1 cellular context compared by ENCODE assay signal in genomic region chr22:38097557-38098409, GRCh38.
TF ChIP-seq lines count a peak whose summit lies in the region.

No MANE protein-coding gene starts in this region.

TF ChIP-seq in H1, 55 proteins besides CTCF, POLR2A, EP300 and RAD21:
- TF ChIP-seq GABPA (IDR thresholded peaks at IDR 0.05; ENCODE audit: borderline replicate concordance, insufficient read depth, low read length) (no peak), MAX (IDR thresholded peaks at IDR 0.05) (peak; percentile 98), POLR2AphosphoS5 (IDR thresholded peaks at IDR 0.05; ENCODE audit: low read depth, low read length) (peak; percentile 30; the same call in 1 of the 2 replicates), RXRA (IDR thresholded peaks at IDR 0.05; ENCODE audit: insufficient read depth, low read depth, low read length) (no peak), KDM4A (IDR thresholded peaks at IDR 0.05; ENCODE audit: low read depth, low read length, severe bottlenecking) (peak; percentile 40), SRF (IDR thresholded peaks at IDR 0.05; ENCODE audit: low read depth, low read length) (no peak), MAFK (IDR thresholded peaks at IDR 0.05; ENCODE audit: low read depth, low read length) (no peak), CTBP2 (IDR thresholded peaks at IDR 0.05; ENCODE audit: borderline replicate concordance, insufficient read depth, insufficient read length, low read length) (no peak), USF2 (IDR thresholded peaks at IDR 0.05; ENCODE audit: low read length) (no peak), JUND (IDR thresholded peaks at IDR 0.05; ENCODE audit: low read length) (no peak), CBX8 (IDR thresholded peaks at IDR 0.05; ENCODE audit: borderline replicate concordance, low read depth, low read length) (no peak), RBBP5 (IDR thresholded peaks at IDR 0.05; ENCODE audit: borderline replicate concordance, low read depth, low read length) (peak; percentile 49; the same call in 1 of the 2 replicates), RFX5 (IDR thresholded peaks at IDR 0.05; ENCODE audit: borderline replicate concordance, low read depth, low read length) (no peak), HDAC2 (IDR thresholded peaks at IDR 0.05; ENCODE audit: borderline replicate concordance in 1 of 2, low read depth in 2 of 2, low read length in 2 of 2) (0 out of 4 replicates have a peak, but pooled peaks of 1 of the 2 experiments have one; percentile 36), EGR1 (IDR thresholded peaks at IDR 0.05; ENCODE audit: borderline replicate concordance, low read depth, low read length) (no peak; the same call in 1 of the 2 replicates), SIN3A (conservative IDR thresholded peaks at IDR 0.05 in 1 of 2, IDR thresholded peaks at IDR 0.05 in 1 of 2; ENCODE audit: low read depth in 1 of 2, low read length in 2 of 2) (peak in 1 of 2 experiments; percentile 36; a peak in 1 of 4 replicates), PHF8 (conservative IDR thresholded peaks at IDR 0.05; ENCODE audit: low read depth, low read length) (peak; percentile 36; the same call in 1 of the 2 replicates), NANOG (IDR thresholded peaks at IDR 0.05; ENCODE audit: insufficient read depth, low read depth, low read length, poor library complexity, severe bottlenecking) (no peak), SP2 (IDR thresholded peaks at IDR 0.05; ENCODE audit: low read length) (no peak), CHD1 (IDR thresholded peaks at IDR 0.05; ENCODE audit: low read depth, low read length) (no peak), ZNF274 (IDR thresholded peaks at IDR 0.05; ENCODE audit: borderline replicate concordance, extremely low read depth, low read length) (no peak), KDM1A (IDR thresholded peaks at IDR 0.05; ENCODE audit: borderline replicate concordance, low read length) (no peak), GTF2F1 (IDR thresholded peaks at IDR 0.05; ENCODE audit: borderline replicate concordance, low read depth, low read length) (no peak), BCL11A (IDR thresholded peaks at IDR 0.05; ENCODE audit: low read depth in 2 of 2, low read length in 2 of 2) (no peak), NRF1 (IDR thresholded peaks at IDR 0.05; ENCODE audit: low read depth, low read length) (no peak), TCF12 (IDR thresholded peaks at IDR 0.05; ENCODE audit: low read depth, low read length) (no peak), TAF7 (optimal IDR thresholded peaks at IDR 0.05; ENCODE audit: borderline replicate concordance, low read depth, low read length) (no peak), CREB1 (IDR thresholded peaks at IDR 0.05) (peak; percentile 39), TAF1 (IDR thresholded peaks at IDR 0.05; ENCODE audit: low read depth, low read length) (no peak), SIRT6 (IDR thresholded peaks at IDR 0.05; ENCODE audit: low read length) (no peak), SIX5 (IDR thresholded peaks at IDR 0.05; ENCODE audit: low read depth, low read length) (no peak), BACH1 (IDR thresholded peaks at IDR 0.05; ENCODE audit: low read length) (no peak), TEAD4 (IDR thresholded peaks at IDR 0.05; ENCODE audit: low read depth, low read length) (peak; percentile 26; the same call in 1 of the 2 replicates), TBP (IDR thresholded peaks at IDR 0.05; ENCODE audit: low read depth, low read length) (peak; percentile 48; the same call in 1 of the 2 replicates), SUZ12 (IDR thresholded peaks at IDR 0.05; ENCODE audit: low read length) (no peak), BRCA1 (IDR thresholded peaks at IDR 0.05; ENCODE audit: low read depth, low read length) (no peak), CEBPB (IDR thresholded peaks at IDR 0.05; ENCODE audit: low read depth, low read length) (no peak), CHD2 (IDR thresholded peaks at IDR 0.05; ENCODE audit: low read length) (no peak), HDAC6 (IDR thresholded peaks at IDR 0.05; ENCODE audit: low read depth, low read length) (no peak), SP1 (IDR thresholded peaks at IDR 0.05; ENCODE audit: low read depth, low read length) (peak; percentile 56; the same call in 1 of the 2 replicates), SP4 (IDR thresholded peaks at IDR 0.05; ENCODE audit: low read length) (no peak), JUN (IDR thresholded peaks at IDR 0.05; ENCODE audit: low read depth, low read length) (no peak), CBX5 (IDR thresholded peaks at IDR 0.05; ENCODE audit: low read depth, low read length) (no peak), ASH2L (IDR thresholded peaks at IDR 0.05; ENCODE audit: low read length) (peak; percentile 63), EZH2 (IDR thresholded peaks at IDR 0.05; ENCODE audit: low read depth, low read length, severe bottlenecking) (no peak), RNF2 (IDR thresholded peaks at IDR 0.05; ENCODE audit: borderline replicate concordance, low read depth, low read length, missing control alignments, poor library complexity, severe bottlenecking) (no peak), YY1 (IDR thresholded peaks at IDR 0.05; ENCODE audit: low read depth, low read length) (no peak), E2F6 (IDR thresholded peaks at IDR 0.05) (peak; percentile 95), KDM5A (IDR thresholded peaks at IDR 0.05; ENCODE audit: low read length) (no peak), POU5F1 (IDR thresholded peaks at IDR 0.05; ENCODE audit: low read depth, low read length) (no peak), FOSL1 (IDR thresholded peaks at IDR 0.05; ENCODE audit: insufficient read depth, low read depth, low read length) (no peak), SAP30 (IDR thresholded peaks at IDR 0.05; ENCODE audit: insufficient read depth, insufficient replicate concordance, low read length) (no peak)
- TF ChIP-seq, protein P1, sequence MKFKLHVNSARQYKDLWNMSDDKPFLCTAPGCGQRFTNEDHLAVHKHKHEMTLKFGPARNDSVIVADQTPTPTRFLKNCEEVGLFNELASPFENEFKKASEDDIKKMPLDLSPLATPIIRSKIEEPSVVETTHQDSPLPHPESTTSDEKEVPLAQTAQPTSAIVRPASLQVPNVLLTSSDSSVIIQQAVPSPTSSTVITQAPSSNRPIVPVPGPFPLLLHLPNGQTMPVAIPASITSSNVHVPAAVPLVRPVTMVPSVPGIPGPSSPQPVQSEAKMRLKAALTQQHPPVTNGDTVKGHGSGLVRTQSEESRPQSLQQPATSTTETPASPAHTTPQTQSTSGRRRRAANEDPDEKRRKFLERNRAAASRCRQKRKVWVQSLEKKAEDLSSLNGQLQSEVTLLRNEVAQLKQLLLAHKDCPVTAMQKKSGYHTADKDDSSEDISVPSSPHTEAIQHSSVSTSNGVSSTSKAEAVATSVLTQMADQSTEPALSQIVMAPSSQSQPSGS (IDR thresholded peaks at IDR 0.05; ENCODE audit: low read length), result no peak
- TF ChIP-seq, protein P2, sequence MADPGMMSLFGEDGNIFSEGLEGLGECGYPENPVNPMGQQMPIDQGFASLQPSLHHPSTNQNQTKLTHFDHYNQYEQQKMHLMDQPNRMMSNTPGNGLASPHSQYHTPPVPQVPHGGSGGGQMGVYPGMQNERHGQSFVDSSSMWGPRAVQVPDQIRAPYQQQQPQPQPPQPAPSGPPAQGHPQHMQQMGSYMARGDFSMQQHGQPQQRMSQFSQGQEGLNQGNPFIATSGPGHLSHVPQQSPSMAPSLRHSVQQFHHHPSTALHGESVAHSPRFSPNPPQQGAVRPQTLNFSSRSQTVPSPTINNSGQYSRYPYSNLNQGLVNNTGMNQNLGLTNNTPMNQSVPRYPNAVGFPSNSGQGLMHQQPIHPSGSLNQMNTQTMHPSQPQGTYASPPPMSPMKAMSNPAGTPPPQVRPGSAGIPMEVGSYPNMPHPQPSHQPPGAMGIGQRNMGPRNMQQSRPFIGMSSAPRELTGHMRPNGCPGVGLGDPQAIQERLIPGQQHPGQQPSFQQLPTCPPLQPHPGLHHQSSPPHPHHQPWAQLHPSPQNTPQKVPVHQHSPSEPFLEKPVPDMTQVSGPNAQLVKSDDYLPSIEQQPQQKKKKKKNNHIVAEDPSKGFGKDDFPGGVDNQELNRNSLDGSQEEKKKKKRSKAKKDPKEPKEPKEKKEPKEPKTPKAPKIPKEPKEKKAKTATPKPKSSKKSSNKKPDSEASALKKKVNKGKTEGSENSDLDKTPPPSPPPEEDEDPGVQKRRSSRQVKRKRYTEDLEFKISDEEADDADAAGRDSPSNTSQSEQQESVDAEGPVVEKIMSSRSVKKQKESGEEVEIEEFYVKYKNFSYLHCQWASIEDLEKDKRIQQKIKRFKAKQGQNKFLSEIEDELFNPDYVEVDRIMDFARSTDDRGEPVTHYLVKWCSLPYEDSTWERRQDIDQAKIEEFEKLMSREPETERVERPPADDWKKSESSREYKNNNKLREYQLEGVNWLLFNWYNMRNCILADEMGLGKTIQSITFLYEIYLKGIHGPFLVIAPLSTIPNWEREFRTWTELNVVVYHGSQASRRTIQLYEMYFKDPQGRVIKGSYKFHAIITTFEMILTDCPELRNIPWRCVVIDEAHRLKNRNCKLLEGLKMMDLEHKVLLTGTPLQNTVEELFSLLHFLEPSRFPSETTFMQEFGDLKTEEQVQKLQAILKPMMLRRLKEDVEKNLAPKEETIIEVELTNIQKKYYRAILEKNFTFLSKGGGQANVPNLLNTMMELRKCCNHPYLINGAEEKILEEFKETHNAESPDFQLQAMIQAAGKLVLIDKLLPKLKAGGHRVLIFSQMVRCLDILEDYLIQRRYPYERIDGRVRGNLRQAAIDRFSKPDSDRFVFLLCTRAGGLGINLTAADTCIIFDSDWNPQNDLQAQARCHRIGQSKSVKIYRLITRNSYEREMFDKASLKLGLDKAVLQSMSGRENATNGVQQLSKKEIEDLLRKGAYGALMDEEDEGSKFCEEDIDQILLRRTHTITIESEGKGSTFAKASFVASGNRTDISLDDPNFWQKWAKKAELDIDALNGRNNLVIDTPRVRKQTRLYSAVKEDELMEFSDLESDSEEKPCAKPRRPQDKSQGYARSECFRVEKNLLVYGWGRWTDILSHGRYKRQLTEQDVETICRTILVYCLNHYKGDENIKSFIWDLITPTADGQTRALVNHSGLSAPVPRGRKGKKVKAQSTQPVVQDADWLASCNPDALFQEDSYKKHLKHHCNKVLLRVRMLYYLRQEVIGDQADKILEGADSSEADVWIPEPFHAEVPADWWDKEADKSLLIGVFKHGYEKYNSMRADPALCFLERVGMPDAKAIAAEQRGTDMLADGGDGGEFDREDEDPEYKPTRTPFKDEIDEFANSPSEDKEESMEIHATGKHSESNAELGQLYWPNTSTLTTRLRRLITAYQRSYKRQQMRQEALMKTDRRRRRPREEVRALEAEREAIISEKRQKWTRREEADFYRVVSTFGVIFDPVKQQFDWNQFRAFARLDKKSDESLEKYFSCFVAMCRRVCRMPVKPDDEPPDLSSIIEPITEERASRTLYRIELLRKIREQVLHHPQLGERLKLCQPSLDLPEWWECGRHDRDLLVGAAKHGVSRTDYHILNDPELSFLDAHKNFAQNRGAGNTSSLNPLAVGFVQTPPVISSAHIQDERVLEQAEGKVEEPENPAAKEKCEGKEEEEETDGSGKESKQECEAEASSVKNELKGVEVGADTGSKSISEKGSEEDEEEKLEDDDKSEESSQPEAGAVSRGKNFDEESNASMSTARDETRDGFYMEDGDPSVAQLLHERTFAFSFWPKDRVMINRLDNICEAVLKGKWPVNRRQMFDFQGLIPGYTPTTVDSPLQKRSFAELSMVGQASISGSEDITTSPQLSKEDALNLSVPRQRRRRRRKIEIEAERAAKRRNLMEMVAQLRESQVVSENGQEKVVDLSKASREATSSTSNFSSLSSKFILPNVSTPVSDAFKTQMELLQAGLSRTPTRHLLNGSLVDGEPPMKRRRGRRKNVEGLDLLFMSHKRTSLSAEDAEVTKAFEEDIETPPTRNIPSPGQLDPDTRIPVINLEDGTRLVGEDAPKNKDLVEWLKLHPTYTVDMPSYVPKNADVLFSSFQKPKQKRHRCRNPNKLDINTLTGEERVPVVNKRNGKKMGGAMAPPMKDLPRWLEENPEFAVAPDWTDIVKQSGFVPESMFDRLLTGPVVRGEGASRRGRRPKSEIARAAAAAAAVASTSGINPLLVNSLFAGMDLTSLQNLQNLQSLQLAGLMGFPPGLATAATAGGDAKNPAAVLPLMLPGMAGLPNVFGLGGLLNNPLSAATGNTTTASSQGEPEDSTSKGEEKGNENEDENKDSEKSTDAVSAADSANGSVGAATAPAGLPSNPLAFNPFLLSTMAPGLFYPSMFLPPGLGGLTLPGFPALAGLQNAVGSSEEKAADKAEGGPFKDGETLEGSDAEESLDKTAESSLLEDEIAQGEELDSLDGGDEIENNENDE (IDR thresholded peaks at IDR 0.05; ENCODE audit: insufficient replicate concordance, low read length), result no peak
- TF ChIP-seq, protein P3, sequence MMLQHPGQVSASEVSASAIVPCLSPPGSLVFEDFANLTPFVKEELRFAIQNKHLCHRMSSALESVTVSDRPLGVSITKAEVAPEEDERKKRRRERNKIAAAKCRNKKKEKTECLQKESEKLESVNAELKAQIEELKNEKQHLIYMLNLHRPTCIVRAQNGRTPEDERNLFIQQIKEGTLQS (IDR thresholded peaks at IDR 0.05; ENCODE audit: insufficient read depth, low read depth, low read length), result no peak
TF ChIP-seq in H1: peak in this region for 13.
